ENCODE assay signal across 9 cellular contexts in genomic region chr3:42846682-42847522, GRCh38. TPM values are rescaled to one million over a fixed set of nuclear protein-coding genes. Genes with fewer than 3 reads are reported as not detected.
A peak's percentile ranks its signal among the peaks of the same experiment; 100 is the strongest.
DNase-seq lines count a peak whose midpoint lies in the region; ATAC-seq and TF ChIP-seq lines count a peak whose summit lies in the region.
"Had no signal": no experiment of that assay in that cellular context is flagged by ENCODE, and none has a peak within 500 bp of the region (broad histone marks: within the 10 kb centered on the region; RNA-seq: fewer than 3 reads in every experiment).

No MANE protein-coding gene starts in this region.

- H3K79me2 ChIP-seq in smooth muscle cell (ENCODE audit: low read depth): no peaks in the 10 kb centered on the region

- no peaks in the 10 kb centered on the region for H3K27me3 ChIP-seq in smooth muscle cell (ENCODE audit: low read depth)

- H3K27me3 Mint-ChIP-seq in T-helper 2 cell treated with Interferon-gamma antibody and Interleukin-4, amounts not matched to agents 5 μg/mL and 100 μg/mL, for 36 hours (ENCODE audit: low read depth): peaks cover 4% of the 10 kb centered on the region

- no peak for TF ChIP-seq CTCF in lower leg skin (IDR thresholded peaks at IDR 0.05)
- no peak for TF ChIP-seq CTCF in smooth muscle cell (IDR thresholded peaks at IDR 0.05; ENCODE audit: borderline replicate concordance, insufficient read depth, poor library complexity, severe bottlenecking)

- no peaks in the 10 kb centered on the region for H3K9me3 ChIP-seq in smooth muscle cell (replicated peaks; ENCODE audit: low read depth)

- H3K4me3 Mint-ChIP-seq in T-helper 2 cell treated with Interferon-gamma antibody and Interleukin-4, amounts not matched to agents 5 μg/mL and 100 μg/mL, for 36 hours: peak overlapping the region; percentile 32

- no peak for TF ChIP-seq POLR2A in lower leg skin (IDR thresholded peaks at IDR 0.05)

- intact Hi-C loops in lower leg skin (cut with DNase I; ENCODE audit: low total_unique reads): no loop called here

- no peaks in the 10 kb centered on the region for H3K9me3 Mint-ChIP-seq in T-helper 2 cell treated with Interferon-gamma antibody and Interleukin-4, amounts not matched to agents 5 μg/mL and 100 μg/mL, for 36 hours

- peak; percentile 82 to 85 for DNase-seq in AML-193 (lab: John Stamatoyannopoulos, UW)
- DNase-seq in T-helper 2 cell treated with Interferon-gamma antibody and Interleukin-4, amounts not matched to agents 5 μg/mL and 100 μg/mL, for 36 hours (ENCODE audit: low spot score): no peak
- peak; percentile 9 to 84 for DNase-seq in lower leg skin (ENCODE audit: low spot score in 2 of 2)
- no peak for DNase-seq in NK-92 (lab: John Stamatoyannopoulos, UW; ENCODE audit: unreplicated experiment)
- no peak for DNase-seq in smooth muscle cell (lab: John Stamatoyannopoulos, UW; ENCODE audit: unreplicated experiment)
- DNase-seq in iPS-NIHi7 (ENCODE audit: extremely low spot score): no peak
- no peak for DNase-seq in cerebellar cortex (ENCODE audit: low spot score)

- H3K9ac ChIP-seq in smooth muscle cell (ENCODE audit: low read depth): no peak overlapping the region

- peak; percentile 64 for ATAC-seq in GM21390 (IDR thresholded peaks at IDR 0.05; ENCODE audit: unreplicated experiment)

- no peak overlapping the region for H3K4me3 ChIP-seq in lower leg skin (ENCODE audit: low read depth, poor library complexity, severe bottlenecking)
- H3K4me3 ChIP-seq in smooth muscle cell: no peak overlapping the region

- no peaks in the 10 kb centered on the region for H3K36me3 Mint-ChIP-seq in T-helper 2 cell treated with Interferon-gamma antibody and Interleukin-4, amounts not matched to agents 5 μg/mL and 100 μg/mL, for 36 hours (ENCODE audit: low read depth)

- no peaks in the 10 kb centered on the region for H3K36me3 ChIP-seq in smooth muscle cell (ENCODE audit: low read depth)

- H3K4me2 ChIP-seq in smooth muscle cell: no peak overlapping the region

- H3F3A ChIP-seq in smooth muscle cell (ENCODE audit: low read depth): no peaks in the 10 kb centered on the region

- peak overlapping the region; percentile 64 for H3K27ac Mint-ChIP-seq in T-helper 2 cell treated with Interferon-gamma antibody and Interleukin-4, amounts not matched to agents 5 μg/mL and 100 μg/mL, for 36 hours

- H3K4me1 ChIP-seq in smooth muscle cell (ENCODE audit: low read depth): no peaks in the 10 kb centered on the region

- H2AFZ ChIP-seq in smooth muscle cell (ENCODE audit: low read depth): no peak overlapping the region

- 43 to 49% methylated on average over 5 of the region's 5 CpGs for WGBS in lower leg skin, 2 donors
- 62% methylated on average over 5 of the region's 5 CpGs for WGBS in smooth muscle cell (ENCODE audit: low lambda C conversion rate)

- H3K27ac ChIP-seq in smooth muscle cell (ENCODE audit: low read depth): no peak overlapping the region
- H3K27ac ChIP-seq: C4-2B had no signal

- peaks cover 12% of the 10 kb centered on the region for H3K4me1 Mint-ChIP-seq in T-helper 2 cell treated with Interferon-gamma antibody and Interleukin-4, amounts not matched to agents 5 μg/mL and 100 μg/mL, for 36 hours (ENCODE audit: low read depth)

- no peaks in the 10 kb centered on the region for H4K20me1 ChIP-seq in smooth muscle cell (ENCODE audit: low read depth)

RNA-seq across cellular contexts. Expression of gene CYP8B1, which starts 28.8 kb away (rescaled TPM):
- total RNA-seq in lower leg skin: not detected
- not detected in 2 replicates for total RNA-seq in smooth muscle cell
- polyA plus RNA-seq in smooth muscle cell: not detected in 2 replicates

RNA-seq across cellular contexts. Expression of gene ACKR2, which starts 37.7 kb away (rescaled TPM):
- 1 to 10 TPM; 3.7 to 6.3 (median 4.5) TPM for total RNA-seq in lower leg skin
- total RNA-seq in smooth muscle cell: 5.6 and 17.2 TPM in 2 replicates
- polyA plus RNA-seq in smooth muscle cell: 1.1 and 7.0 TPM in 2 replicates

RNA-seq across cellular contexts. Expression of gene HIGD1A, which starts 42.6 kb away (rescaled TPM):
- total RNA-seq in lower leg skin (100 to 1,000 TPM in 3 of 4 donors, 10 to 100 TPM in 1; 45.1 to 123 (median 114) TPM), smooth muscle cell (322 and 339 TPM in 2 replicates)
- 159 and 297 TPM in 2 replicates for polyA plus RNA-seq in smooth muscle cell

RNA-seq across cellular contexts. Expression of gene ZNF662, which starts 59.0 kb away (rescaled TPM):
- total RNA-seq in lower leg skin (10 to 100 TPM; 13.5 to 16.8 (median 16.1) TPM), smooth muscle cell (1.1 and 1.6 TPM in 2 replicates)
- polyA plus RNA-seq in smooth muscle cell: 0.05 TPM in 1 of 2 replicates, not detected in the other

Comparison
In these comparisons a context has a peak if more than half of its experiments do, and no peak if none do; other contexts are left out.
1. DNase-seq: peak in AML-193 (2 of 2) and lower leg skin (2 of 2); none in T-helper 2 cell treated with Interferon-gamma antibody and Interleukin-4, amounts not matched to agents 5 μg/mL and 100 μg/mL, for 36 hours (single experiment), NK-92 (single experiment), smooth muscle cell (single experiment), iPS-NIHi7 (single experiment) and cerebellar cortex (single experiment).